In genomic region chr2:231552752-231553151, GRCh38 we compare ENCODE assay signal across 2 cellular contexts.
TF ChIP-seq lines count a peak whose summit lies in the region.

No MANE protein-coding gene starts in this region.

TF ChIP-seq in HEK293, 187 proteins besides CTCF, POLR2A, EP300 and RAD21 (continued from another document):
- TF ChIP-seq ZNF280D (tag by site-specific recombination; IDR thresholded peaks at IDR 0.05) = peak; percentile 94
- TF ChIP-seq ZNF664 (tag by site-specific recombination; IDR thresholded peaks at IDR 0.05) = 0 out of 2 replicates have a peak, but pooled peaks have one; percentile 26
- TF ChIP-seq ZNF580 (tag by site-specific recombination; IDR thresholded peaks at IDR 0.05) = 0 out of 2 replicates have a peak, but pooled peaks have one; percentile 54
- TF ChIP-seq ZNF112 (tag by site-specific recombination; IDR thresholded peaks at IDR 0.05) = no peak

TF ChIP-seq in H1, 55 proteins besides CTCF, POLR2A, EP300 and RAD21 (continued from another document):
- TF ChIP-seq HDAC2 (IDR thresholded peaks at IDR 0.05; ENCODE audit: borderline replicate concordance in 1 of 2, low read depth in 2 of 2, low read length in 2 of 2) = peak in 1 of 2 experiments; percentile 70; a peak in 1 of 4 replicates
- peak; percentile 92 for TF ChIP-seq KDM1A (IDR thresholded peaks at IDR 0.05; ENCODE audit: borderline replicate concordance, low read length)
- no peak for TF ChIP-seq CHD1 (IDR thresholded peaks at IDR 0.05; ENCODE audit: low read depth, low read length)
- TF ChIP-seq SIRT6 (IDR thresholded peaks at IDR 0.05; ENCODE audit: low read length) = no peak
- no peak for TF ChIP-seq TBP (IDR thresholded peaks at IDR 0.05; ENCODE audit: low read depth, low read length)
- no peak for TF ChIP-seq NANOG (IDR thresholded peaks at IDR 0.05; ENCODE audit: insufficient read depth, low read depth, low read length, poor library complexity, severe bottlenecking)
- TF ChIP-seq YY1 (IDR thresholded peaks at IDR 0.05; ENCODE audit: low read depth, low read length) = no peak
- TF ChIP-seq TAF7 (optimal IDR thresholded peaks at IDR 0.05; ENCODE audit: borderline replicate concordance, low read depth, low read length) = no peak
- no peak for TF ChIP-seq BRCA1 (IDR thresholded peaks at IDR 0.05; ENCODE audit: low read depth, low read length)
- TF ChIP-seq TEAD4 (IDR thresholded peaks at IDR 0.05; ENCODE audit: low read depth, low read length) = no peak
- no peak for TF ChIP-seq PHF8 (conservative IDR thresholded peaks at IDR 0.05; ENCODE audit: low read depth, low read length)
- no peak for TF ChIP-seq EGR1 (IDR thresholded peaks at IDR 0.05; ENCODE audit: borderline replicate concordance, low read depth, low read length)
- TF ChIP-seq KDM4A (IDR thresholded peaks at IDR 0.05; ENCODE audit: low read depth, low read length, severe bottlenecking) = no peak
- TF ChIP-seq CEBPB (IDR thresholded peaks at IDR 0.05; ENCODE audit: low read depth, low read length) = no peak
